ENCODE assay signal across 8 cellular contexts in the genomic region with DNA sequence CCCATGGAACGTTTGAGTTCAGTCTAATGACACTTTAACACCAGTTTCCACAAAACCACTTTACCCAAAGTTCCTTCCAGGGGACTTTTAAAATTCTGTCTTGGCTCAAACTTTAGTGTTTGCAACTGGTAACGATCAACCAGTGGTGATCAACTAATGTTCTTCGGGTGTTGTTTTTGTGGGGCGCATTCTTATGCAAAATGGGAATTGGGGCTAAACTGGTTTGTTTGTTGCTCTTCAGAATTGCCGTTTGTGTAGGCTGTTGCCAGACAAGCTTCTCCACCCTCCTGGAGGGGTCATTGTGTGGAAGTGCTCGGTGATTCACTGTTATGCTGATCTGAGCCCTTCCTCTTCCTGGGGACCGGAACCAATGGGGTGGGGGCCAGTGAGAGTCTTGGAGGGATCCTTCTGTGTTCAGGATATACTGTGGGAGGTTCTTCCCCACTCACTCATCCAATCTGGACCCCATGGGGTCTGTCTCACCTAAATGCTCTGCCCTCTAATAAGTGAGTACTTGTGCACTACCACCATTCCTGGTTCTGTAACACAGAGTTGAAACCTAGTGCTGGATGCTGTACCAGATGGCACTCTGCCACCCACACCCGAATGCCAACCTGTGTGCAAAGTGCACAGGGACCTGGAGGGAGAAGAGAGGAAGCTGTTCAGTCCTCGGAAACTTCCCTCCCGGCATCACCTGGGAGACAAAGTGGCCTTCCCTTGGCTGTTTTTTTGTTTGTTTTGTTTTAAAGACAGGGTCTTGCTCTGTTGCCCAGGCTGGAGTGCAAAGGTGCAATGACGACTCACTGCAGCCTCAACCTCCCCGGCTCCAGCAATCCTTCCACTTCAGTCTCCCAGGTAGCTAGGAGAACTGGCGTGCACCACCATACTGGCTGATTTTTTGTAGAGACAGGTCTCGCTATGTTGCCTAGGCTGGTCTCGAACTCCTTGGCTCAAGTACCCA. TPM values are rescaled to one million over a fixed set of nuclear protein-coding genes. Genes with fewer than 3 reads are reported as not detected.
A peak's percentile ranks its signal among the peaks of the same experiment; 100 is the strongest.
DNase-seq lines count a peak whose midpoint lies in the region; ATAC-seq and TF ChIP-seq lines count a peak whose summit lies in the region.

No MANE protein-coding gene starts in this region.

- H3K27me3 ChIP-seq in thoracic aorta (replicated peaks; ENCODE audit: insufficient read depth), result peaks cover 4% of the 10 kb centered on the region

- H3K9me3 Mint-ChIP-seq in activated CD8-positive, alpha-beta memory T cell treated with anti-CD3 and anti-CD28 coated beads, Interleukin-2, amount 10 ng/mL, durations not matched to agents 7 days and 5 days (ENCODE audit: low read depth), result no peaks in the 10 kb centered on the region

- no peaks in the 10 kb centered on the region for H3K9me3 ChIP-seq in iPS-18c (ENCODE audit: control insufficient read depth, insufficient read depth, low read length)
- no peaks in the 10 kb centered on the region for H3K9me3 ChIP-seq in thoracic aorta

- peak overlapping the region; percentile 92 for H3K27ac Mint-ChIP-seq in activated CD8-positive, alpha-beta memory T cell treated with anti-CD3 and anti-CD28 coated beads, Interleukin-2, amount 10 ng/mL, durations not matched to agents 7 days and 5 days

- peak overlapping the region; percentile 85 for H3K4me3 Mint-ChIP-seq in activated CD8-positive, alpha-beta memory T cell treated with anti-CD3 and anti-CD28 coated beads, Interleukin-2, amount 10 ng/mL, durations not matched to agents 7 days and 5 days

- TF ChIP-seq CTCF in thoracic aorta (IDR thresholded peaks at IDR 0.05), result no peak

- H3K4me3 ChIP-seq in iPS-18c (ENCODE audit: insufficient read depth, low read depth, low read length) (peak overlapping the region; percentile 69; the same call in 1 of the 2 replicates), thoracic aorta (peak overlapping the region; percentile 72)

- H3K36me3 Mint-ChIP-seq in activated CD8-positive, alpha-beta memory T cell treated with anti-CD3 and anti-CD28 coated beads, Interleukin-2, amount 10 ng/mL, durations not matched to agents 7 days and 5 days, result peaks cover 13% of the 10 kb centered on the region

- peaks cover 4 to 23% of the 10 kb centered on the region in 2 donors for H3K4me1 ChIP-seq in thoracic aorta (ENCODE audit: control insufficient read depth in 1 of 2, low read depth in 2 of 2)

- no peaks in the 10 kb centered on the region for H3K27me3 Mint-ChIP-seq in activated CD8-positive, alpha-beta memory T cell treated with anti-CD3 and anti-CD28 coated beads, Interleukin-2, amount 10 ng/mL, durations not matched to agents 7 days and 5 days

- CTCF ChIA-PET in activated CD8-positive, alpha-beta memory T cell treated with anti-CD3 and anti-CD28 coated beads, Interleukin-2, amount 10 ng/mL, durations not matched to agents 7 days and 5 days (lab: Charles Lee), result interaction anchor here (1.1 to 2.1 kb wide), 3 partner anchors 38 to 44 kb away, joined by 3 to 9 read pairs (median 5); no protein-coding TSS in a partner anchor

- no peak overlapping the region for H3K27ac ChIP-seq in thoracic aorta

- peaks cover 71% of the 10 kb centered on the region for H3K4me1 Mint-ChIP-seq in activated CD8-positive, alpha-beta memory T cell treated with anti-CD3 and anti-CD28 coated beads, Interleukin-2, amount 10 ng/mL, durations not matched to agents 7 days and 5 days

- ATAC-seq in activated CD8-positive, alpha-beta memory T cell treated with anti-CD3 and anti-CD28 coated beads, Interleukin-2, amount 10 ng/mL, durations not matched to agents 7 days and 5 days, result no peak
- ATAC-seq in thoracic aorta (ENCODE audit: insufficient number of reproducible peaks, low FRiP score, low read depth) (no peak), HG03521 (IDR thresholded peaks at IDR 0.05; ENCODE audit: unreplicated experiment) (no peak)

- H3K36me3 ChIP-seq in thoracic aorta, result no peaks in the 10 kb centered on the region

- DNase-seq in stimulated activated CD4-positive, alpha-beta T cell treated with anti-CD3 and anti-CD28 coated beads, Interleukin-2, amount 100 ng/mL, for 24 hours, result peak; percentile 39 to 53
- DNase-seq in stimulated activated CD4-positive, alpha-beta T cell treated with anti-CD3 and anti-CD28 coated beads, Interleukin-12 subunit alpha, Interleukin-12 subunit beta, amount 100 ng/mL, for 4 hours, result no peak
- peak; percentile 65 for DNase-seq in activated CD8-positive, alpha-beta memory T cell treated with anti-CD3 and anti-CD28 coated beads, Interleukin-2, amount 10 ng/mL, durations not matched to agents 7 days and 5 days
- DNase-seq in thoracic aorta (ENCODE audit: low spot score) (no peak), DMS 273 treated with DMSO at 0.1 percent for 48 hours (lab: John Stamatoyannopoulos, UW) (no peak), NCI-H2196 treated with DMSO at 0.1 percent for 48 hours (lab: John Stamatoyannopoulos, UW; ENCODE audit: unreplicated experiment) (no peak)

RNA-seq across cellular contexts. Expression of gene NFE2L3, which starts 2.1 kb away (rescaled TPM):
- total RNA-seq in activated CD8-positive, alpha-beta memory T cell treated with anti-CD3 and anti-CD28 coated beads, Interleukin-2, amount 10 ng/mL, durations not matched to agents 7 days and 5 days, result 10 to 100 TPM; 20.1 to 44.4 TPM
- 1 to 10 TPM; 2.8 to 4.5 TPM for total RNA-seq in thoracic aorta

RNA-seq across cellular contexts. Expression of gene HNRNPA2B1, which starts 46.4 kb away (rescaled TPM):
- total RNA-seq in activated CD8-positive, alpha-beta memory T cell treated with anti-CD3 and anti-CD28 coated beads, Interleukin-2, amount 10 ng/mL, durations not matched to agents 7 days and 5 days, result 100 to 1,000 TPM; 768 to 857 TPM
- 100 to 1,000 TPM; 142 to 204 TPM for total RNA-seq in thoracic aorta

RNA-seq across cellular contexts. Expression of gene CBX3, which starts 47.4 kb away (rescaled TPM):
- 100 to 1,000 TPM; 235 to 279 TPM for total RNA-seq in activated CD8-positive, alpha-beta memory T cell treated with anti-CD3 and anti-CD28 coated beads, Interleukin-2, amount 10 ng/mL, durations not matched to agents 7 days and 5 days
- 10 to 100 TPM; 53.7 to 64.2 TPM for total RNA-seq in thoracic aorta

Comparison
In these comparisons a context has a peak if more than half of its experiments do, and no peak if none do; other contexts are left out.
1. DNase-seq: peak in stimulated activated CD4-positive, alpha-beta T cell treated with anti-CD3 and anti-CD28 coated beads, Interleukin-2, amount 100 ng/mL, for 24 hours (2 of 2) and activated CD8-positive, alpha-beta memory T cell treated with anti-CD3 and anti-CD28 coated beads, Interleukin-2, amount 10 ng/mL, durations not matched to agents 7 days and 5 days (single experiment); none in stimulated activated CD4-positive, alpha-beta T cell treated with anti-CD3 and anti-CD28 coated beads, Interleukin-12 subunit alpha, Interleukin-12 subunit beta, amount 100 ng/mL, for 4 hours (single experiment), thoracic aorta (single experiment), DMS 273 treated with DMSO at 0.1 percent for 48 hours (single experiment) and NCI-H2196 treated with DMSO at 0.1 percent for 48 hours (single experiment).